ENCODE assay signal across 1 cellular context in genomic region chr2:201656740-201657139, GRCh38.
TF ChIP-seq lines count a peak whose summit lies in the region.

No MANE protein-coding gene starts in this region.

TF ChIP-seq in IMR-90, 13 proteins besides CTCF, POLR2A, EP300 and RAD21:
- TF ChIP-seq CEBPB (IDR thresholded peaks at IDR 0.05; ENCODE audit: low read depth, low read length) (no peak), FOS (IDR thresholded peaks at IDR 0.05; ENCODE audit: low read depth, low read length) (no peak), SMC3 (IDR thresholded peaks at IDR 0.05; ENCODE audit: low read depth, low read length) (no peak), NFE2L2 (IDR thresholded peaks at IDR 0.05; ENCODE audit: low read depth, low read length) (no peak), USF2 (IDR thresholded peaks at IDR 0.05; ENCODE audit: low read depth, low read length) (no peak), MXI1 (IDR thresholded peaks at IDR 0.05; ENCODE audit: borderline replicate concordance, low read depth, low read length) (no peak), BHLHE40 (IDR thresholded peaks at IDR 0.05; ENCODE audit: low read depth, low read length) (no peak), RCOR1 (IDR thresholded peaks at IDR 0.05; ENCODE audit: insufficient replicate concordance, low read length) (no peak), MAFK (IDR thresholded peaks at IDR 0.05; ENCODE audit: low read depth, low read length) (no peak), MAZ (IDR thresholded peaks at IDR 0.05; ENCODE audit: borderline replicate concordance, low read depth, low read length) (no peak), CHD1 (IDR thresholded peaks at IDR 0.05; ENCODE audit: low read depth, low read length) (no peak), ELK1 (IDR thresholded peaks at IDR 0.05; ENCODE audit: borderline replicate concordance, low read depth, low read length) (no peak), RFX5 (IDR thresholded peaks at IDR 0.05; ENCODE audit: low read depth, low read length) (no peak)
